Comparison of ENCODE assay signal across 12 cellular contexts in the genomic region with DNA sequence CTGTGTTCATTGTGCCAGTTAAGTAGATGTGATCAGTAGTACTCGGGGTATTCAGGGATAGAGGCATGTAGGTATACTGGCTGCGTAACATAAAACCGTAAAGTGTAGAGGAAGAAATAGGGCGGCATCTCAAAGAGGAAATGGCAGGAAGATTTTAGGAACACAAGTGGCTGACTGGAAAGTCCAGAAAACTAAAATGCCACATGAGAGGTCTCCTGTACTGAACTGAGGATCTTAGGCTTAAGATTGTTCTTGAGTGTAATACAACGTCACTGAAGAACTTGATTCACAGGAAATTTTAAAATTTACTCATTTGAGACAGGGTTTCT. TPM values are rescaled to one million over a fixed set of nuclear protein-coding genes. Genes with fewer than 3 reads are reported as not detected.
A peak's percentile ranks its signal among the peaks of the same experiment; 100 is the strongest.
DNase-seq lines count a peak whose midpoint lies in the region; ATAC-seq, FAIRE-seq and TF ChIP-seq lines count a peak whose summit lies in the region.
"Had no signal": no experiment of that assay in that cellular context is flagged by ENCODE, and none has a peak within 500 bp of the region (broad histone marks: within the 10 kb centered on the region; RNA-seq: fewer than 3 reads in every experiment).

No MANE protein-coding gene starts in this region.

- H3K4me1 Mint-ChIP-seq in activated T-helper 17 cell treated with anti-CD3 and anti-CD28 coated beads, Interleukin-2, amount 50 U/mL, for 72 hours: peaks cover 54% of the 10 kb centered on the region

- peak; percentile 1; the same call in 1 of the 2 replicates for TF ChIP-seq POLR2A in GM12892 (IDR thresholded peaks at IDR 0.05; ENCODE audit: low read depth, low read length)

- peak overlapping the region; percentile 75 for H3K27ac ChIP-seq in 22Rv1
- H3K27ac ChIP-seq in mesenchymal stem cell (ENCODE audit: low read length, poor library complexity, severe bottlenecking): no peak overlapping the region

- no peaks in the 10 kb centered on the region for H3K27me3 ChIP-seq in mesenchymal stem cell (ENCODE audit: control insufficient read depth in 1 of 2, insufficient read depth in 1 of 2, low read length in 2 of 2)

- FAIRE-seq in GM12892 (lab: Jason Lieb, UNC): no peak

- no peak overlapping the region for H2BK5ac ChIP-seq in mesenchymal stem cell (ENCODE audit: low read depth, low read length, poor library complexity, severe bottlenecking)

- H4K91ac ChIP-seq in mesenchymal stem cell (ENCODE audit: low read length): no peak overlapping the region

- peak overlapping the region; percentile 92 for H3K4me3 Mint-ChIP-seq in activated T-helper 17 cell treated with anti-CD3 and anti-CD28 coated beads, Interleukin-2, amount 50 U/mL, for 72 hours

- H3K4me1 ChIP-seq in mesenchymal stem cell (ENCODE audit: control insufficient read depth, insufficient read depth, low read depth, low read length): peaks cover 10% of the 10 kb centered on the region

- no peaks in the 10 kb centered on the region for H3K9me3 ChIP-seq in mesenchymal stem cell (ENCODE audit: control insufficient read depth, low read length)
- H3K9me3 ChIP-seq: thoracic aorta had no signal

- no peak overlapping the region for H3K14ac ChIP-seq in mesenchymal stem cell (ENCODE audit: low read length in 2 of 2)

- no peaks in the 10 kb centered on the region for H3K27me3 Mint-ChIP-seq in activated T-helper 17 cell treated with anti-CD3 and anti-CD28 coated beads, Interleukin-2, amount 50 U/mL, for 72 hours

- H2BK12ac ChIP-seq in mesenchymal stem cell (ENCODE audit: low read length in 2 of 2): peak overlapping the region in 1 of 2 experiments; percentile 19

- peak overlapping the region; percentile 40 for H3K9ac ChIP-seq in mesenchymal stem cell (ENCODE audit: low read length)

- TF ChIP-seq CTCF in 22Rv1 (IDR thresholded peaks at IDR 0.05) (no peak), omental fat pad (IDR thresholded peaks at IDR 0.05) (no peak)

- peak overlapping the region; percentile 28 for H3K27ac Mint-ChIP-seq in activated T-helper 17 cell treated with anti-CD3 and anti-CD28 coated beads, Interleukin-2, amount 50 U/mL, for 72 hours

- DNase-seq in GM12892 (ENCODE audit: insufficient read length): no peak
- DNase-seq in mesenchymal stem cell: no peak
- no peak for DNase-seq in DMS79 (lab: John Stamatoyannopoulos, UW)
- no peak for DNase-seq in omental fat pad (ENCODE audit: low spot score)
- DNase-seq: cortex of kidney, NCI-H446 treated with DMSO at 0.1 percent for 48 hours had no signal

- H3K79me1 ChIP-seq in mesenchymal stem cell (replicated peaks; ENCODE audit: low read length, poor library complexity, severe bottlenecking): peaks cover 12% of the 10 kb centered on the region

- no peak overlapping the region for H3K4ac ChIP-seq in mesenchymal stem cell (ENCODE audit: low read depth in 1 of 2, low read length in 2 of 2)

- H3K36me3 Mint-ChIP-seq in activated T-helper 17 cell treated with anti-CD3 and anti-CD28 coated beads, Interleukin-2, amount 50 U/mL, for 72 hours (ENCODE audit: low read depth): peaks cover 70% of the 10 kb centered on the region

- no peak overlapping the region for H3K23ac ChIP-seq in mesenchymal stem cell (ENCODE audit: low read length in 2 of 2)

- WGBS in mesenchymal stem cell: 92% methylated on average over 5 of the region's 5 CpGs

- no peak overlapping the region for H2AFZ ChIP-seq in mesenchymal stem cell (ENCODE audit: low read depth, low read length)

- ATAC-seq in activated T-helper 17 cell treated with anti-CD3 and anti-CD28 coated beads, Interleukin-2, amount 50 U/mL, for 72 hours (replicated peaks): no peak
- ATAC-seq in HG03439 (IDR thresholded peaks at IDR 0.05; ENCODE audit: unreplicated experiment) (no peak), GM18511 (IDR thresholded peaks at IDR 0.05; ENCODE audit: unreplicated experiment) (no peak), omental fat pad (ENCODE audit: low FRiP score) (no peak)

- H2BK120ac ChIP-seq in mesenchymal stem cell (ENCODE audit: low read depth, low read length): no peak overlapping the region

- H3K4me2 ChIP-seq in mesenchymal stem cell (ENCODE audit: low read length, poor library complexity, severe bottlenecking): no peak overlapping the region

- H2BK15ac ChIP-seq in mesenchymal stem cell (ENCODE audit: low read depth, poor library complexity, severe bottlenecking): no peak overlapping the region

- H3K18ac ChIP-seq in mesenchymal stem cell (ENCODE audit: low read depth in 1 of 2, low read length in 2 of 2): peak overlapping the region in 1 of 2 experiments; percentile 56

- no peak overlapping the region for H4K8ac ChIP-seq in mesenchymal stem cell (ENCODE audit: low read length)

- peaks cover 27 to 54% of the 10 kb centered on the region in 2 experiments for H3K36me3 ChIP-seq in mesenchymal stem cell (ENCODE audit: control insufficient read depth in 1 of 2, insufficient read depth in 2 of 2, low read depth in 1 of 2, low read length in 2 of 2)

- H2AK5ac ChIP-seq in mesenchymal stem cell (ENCODE audit: low read length, severe bottlenecking): no peak overlapping the region

- H3K9me3 Mint-ChIP-seq in activated T-helper 17 cell treated with anti-CD3 and anti-CD28 coated beads, Interleukin-2, amount 50 U/mL, for 72 hours: no peaks in the 10 kb centered on the region
- H3K9me3 Mint-ChIP-seq: T-helper 1 cell treated with Interleukin-12 subunit alpha and Interleukin-12 subunit beta and Interleukin-4 antibody, amounts not matched to agents 30 μg/mL and 1 μg/mL, for 36 hours had no signal

- H3K4me3 ChIP-seq in mesenchymal stem cell (ENCODE audit: insufficient read depth in 1 of 2, low read depth in 1 of 2, low read length in 2 of 2): no peak overlapping the region
- H3K4me3 ChIP-seq: thoracic aorta had no signal

RNA-seq across cellular contexts. Expression of a gene that starts 2.3 kb away (rescaled TPM):
- 0.98 TPM for polyA plus RNA-seq in GM12892 (2012; ENCODE audit: missing spikeins)
- 1 to 10 TPM; 3.8 to 4.6 TPM for total RNA-seq in activated T-helper 17 cell treated with anti-CD3 and anti-CD28 coated beads, Interleukin-2, amount 50 U/mL, for 72 hours
- polyA plus RNA-seq in mesenchymal stem cell (2013, experiment 1 of 2): 5.8 TPM
- polyA plus RNA-seq in mesenchymal stem cell (2013, experiment 2 of 2): 5.2 TPM
- total RNA-seq in omental fat pad: 1 to 10 TPM; 2.5 to 5.5 (median 3.5) TPM

RNA-seq across cellular contexts. Expression of a gene that starts 7.7 kb away (rescaled TPM):
- 6,724 TPM for polyA plus RNA-seq in GM12892 (2012; ENCODE audit: missing spikeins)
- 1,000 to 10,000 TPM; 1,422 to 1,820 TPM for total RNA-seq in activated T-helper 17 cell treated with anti-CD3 and anti-CD28 coated beads, Interleukin-2, amount 50 U/mL, for 72 hours
- 2,543 TPM for polyA plus RNA-seq in mesenchymal stem cell (2013, experiment 1 of 2)
- polyA plus RNA-seq in mesenchymal stem cell (2013, experiment 2 of 2): 2,470 TPM
- total RNA-seq in omental fat pad: 100 to 1,000 TPM; 520 to 671 (median 601) TPM
